1 cellular context compared by ENCODE assay signal in the genomic region with DNA sequence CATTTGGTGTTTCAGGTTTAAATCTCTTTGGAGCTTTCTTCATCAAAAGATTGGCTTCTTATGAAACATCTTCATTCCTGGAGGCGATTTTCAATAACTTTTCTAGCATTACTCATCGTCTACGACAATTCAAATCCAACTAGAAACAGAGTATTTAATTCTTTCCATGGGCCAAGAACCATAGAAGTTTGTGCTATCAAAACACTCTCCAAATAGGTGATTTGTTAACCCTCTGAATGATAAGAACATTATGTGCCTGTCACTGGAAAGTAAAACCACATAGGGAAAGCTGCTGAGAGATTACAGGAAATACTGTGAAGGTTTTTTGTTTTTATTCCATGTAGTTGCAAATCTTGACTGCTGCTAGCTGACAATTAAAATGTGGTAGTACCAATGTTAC.
TF ChIP-seq lines count a peak whose summit lies in the region.

No MANE protein-coding gene starts in this region.

TF ChIP-seq in SK-N-SH treated with all-trans-retinoic acid at 6 μM for 48 hours, 23 proteins besides CTCF, POLR2A, EP300 and RAD21 (continued from another document):
- TF ChIP-seq, protein P1, sequence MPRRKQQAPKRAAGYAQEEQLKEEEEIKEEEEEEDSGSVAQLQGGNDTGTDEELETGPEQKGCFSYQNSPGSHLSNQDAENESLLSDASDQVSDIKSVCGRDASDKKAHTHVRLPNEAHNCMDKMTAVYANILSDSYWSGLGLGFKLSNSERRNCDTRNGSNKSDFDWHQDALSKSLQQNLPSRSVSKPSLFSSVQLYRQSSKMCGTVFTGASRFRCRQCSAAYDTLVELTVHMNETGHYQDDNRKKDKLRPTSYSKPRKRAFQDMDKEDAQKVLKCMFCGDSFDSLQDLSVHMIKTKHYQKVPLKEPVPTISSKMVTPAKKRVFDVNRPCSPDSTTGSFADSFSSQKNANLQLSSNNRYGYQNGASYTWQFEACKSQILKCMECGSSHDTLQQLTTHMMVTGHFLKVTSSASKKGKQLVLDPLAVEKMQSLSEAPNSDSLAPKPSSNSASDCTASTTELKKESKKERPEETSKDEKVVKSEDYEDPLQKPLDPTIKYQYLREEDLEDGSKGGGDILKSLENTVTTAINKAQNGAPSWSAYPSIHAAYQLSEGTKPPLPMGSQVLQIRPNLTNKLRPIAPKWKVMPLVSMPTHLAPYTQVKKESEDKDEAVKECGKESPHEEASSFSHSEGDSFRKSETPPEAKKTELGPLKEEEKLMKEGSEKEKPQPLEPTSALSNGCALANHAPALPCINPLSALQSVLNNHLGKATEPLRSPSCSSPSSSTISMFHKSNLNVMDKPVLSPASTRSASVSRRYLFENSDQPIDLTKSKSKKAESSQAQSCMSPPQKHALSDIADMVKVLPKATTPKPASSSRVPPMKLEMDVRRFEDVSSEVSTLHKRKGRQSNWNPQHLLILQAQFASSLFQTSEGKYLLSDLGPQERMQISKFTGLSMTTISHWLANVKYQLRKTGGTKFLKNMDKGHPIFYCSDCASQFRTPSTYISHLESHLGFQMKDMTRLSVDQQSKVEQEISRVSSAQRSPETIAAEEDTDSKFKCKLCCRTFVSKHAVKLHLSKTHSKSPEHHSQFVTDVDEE (CRISPR knock-in tag; IDR thresholded peaks at IDR 0.05), result no peak
- TF ChIP-seq RARB (CRISPR knock-in tag; IDR thresholded peaks at IDR 0.05) (no peak), BACH2 (CRISPR knock-in tag; IDR thresholded peaks at IDR 0.05; ENCODE audit: borderline replicate concordance) (no peak), ISL1 (CRISPR knock-in tag; IDR thresholded peaks at IDR 0.05) (peak; percentile 49), ZNF8 (CRISPR knock-in tag; IDR thresholded peaks at IDR 0.05) (no peak), ZFP30 (CRISPR knock-in tag; IDR thresholded peaks at IDR 0.05) (no peak)
